Comparison of ENCODE assay signal across 11 cellular contexts in the genomic region with DNA sequence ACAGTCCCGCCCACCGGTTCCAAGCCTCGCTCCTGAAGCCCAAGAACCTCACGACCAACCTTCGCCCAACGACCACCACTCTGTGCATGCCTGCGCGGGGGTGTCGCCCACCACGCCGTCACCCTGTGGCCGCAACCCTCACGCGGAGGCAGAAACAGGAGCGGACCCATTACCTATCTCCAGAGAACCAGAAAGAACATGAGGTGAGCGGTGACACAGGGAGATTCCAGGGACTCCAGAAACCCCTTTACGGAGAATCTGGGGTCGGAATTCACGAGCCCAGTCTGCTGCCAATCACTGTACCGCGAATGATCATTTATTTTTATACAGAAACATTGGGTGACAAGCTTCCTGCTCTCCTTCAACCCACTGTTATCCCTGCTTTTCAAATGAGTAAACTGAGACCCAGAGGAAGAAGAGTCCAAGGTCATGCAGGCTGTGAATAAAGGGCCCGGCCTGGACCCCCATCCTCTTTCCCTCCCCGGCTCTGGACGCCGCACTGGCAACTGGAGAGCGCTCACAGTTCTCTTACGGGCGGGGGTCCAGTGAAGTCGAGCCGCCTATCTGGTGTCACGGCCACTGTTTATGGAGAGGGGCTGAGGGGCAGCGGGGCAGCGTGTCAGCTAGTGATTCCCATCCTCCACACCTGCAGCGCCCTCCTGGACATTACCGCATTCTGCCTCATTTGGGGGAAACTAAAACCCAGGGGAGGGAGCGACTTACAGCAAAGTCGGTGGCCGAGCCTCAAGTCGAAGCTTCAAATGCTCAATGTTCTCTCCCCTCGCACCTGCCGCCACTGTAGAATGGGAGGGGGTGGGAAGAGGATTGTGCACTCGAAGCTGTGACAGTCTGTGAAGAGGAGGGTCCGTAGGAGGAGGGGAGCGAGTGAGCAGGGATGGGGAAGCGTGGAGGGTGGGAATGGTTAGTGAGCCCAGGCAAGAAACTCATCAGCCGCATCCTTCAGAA. TPM values are rescaled to one million over a fixed set of nuclear protein-coding genes. Genes with fewer than 3 reads are reported as not detected.
DNase-seq lines count a peak whose midpoint lies in the region; ATAC-seq and TF ChIP-seq lines count a peak whose summit lies in the region.
"Had no signal": no experiment of that assay in that cellular context is flagged by ENCODE, and none has a peak within 500 bp of the region (broad histone marks: within the 10 kb centered on the region; RNA-seq: fewer than 3 reads in every experiment).

No MANE protein-coding gene starts in this region.

- no peak for TF ChIP-seq CTCF in SU-DHL-6 (IDR thresholded peaks at IDR 0.05; ENCODE audit: insufficient read depth, low read length, poor library complexity, severe bottlenecking)

- H3K9ac ChIP-seq in SU-DHL-6 (ENCODE audit: low read length) (peak overlapping the region; percentile 45; the same call in 1 of the 2 replicates), skeletal muscle tissue (ENCODE audit: low read depth in 1 of 3, low read length in 3 of 3) (peak overlapping the region in 1 of 3 donors; percentile 2)

- H3K4me3 ChIP-seq in SU-DHL-6 (ENCODE audit: insufficient read depth, low read length, poor library complexity, severe bottlenecking) (peak overlapping the region; percentile 44), skeletal muscle tissue (ENCODE audit: low read length in 3 of 3) (peak overlapping the region; percentile 26 to 69 (median 65))

- H3K4me2 ChIP-seq in SU-DHL-6 (ENCODE audit: low read depth, low read length, poor library complexity, severe bottlenecking): peak overlapping the region; percentile 79

- H3K27ac ChIP-seq in SU-DHL-6 (ENCODE audit: low read depth, low read length) (no peak overlapping the region), skeletal muscle tissue (ENCODE audit: low read depth, low read length) (no peak overlapping the region)
- H3K27ac ChIP-seq: 22Rv1 had no signal

- peak overlapping the region; percentile 79 for H2AFZ ChIP-seq in SU-DHL-6 (ENCODE audit: low read depth, low read length, severe bottlenecking)

- H4K20me1 ChIP-seq in SU-DHL-6 (ENCODE audit: low read depth, low read length): no peaks in the 10 kb centered on the region

- ATAC-seq in GM18517 (IDR thresholded peaks at IDR 0.05; ENCODE audit: unreplicated experiment) (no peak), HG03442 (IDR thresholded peaks at IDR 0.05; ENCODE audit: unreplicated experiment) (no peak)

- H3K9me3 ChIP-seq in SU-DHL-6 (ENCODE audit: insufficient read depth, low read length) (no peaks in the 10 kb centered on the region), skeletal muscle tissue (ENCODE audit: control insufficient read depth in 3 of 3, low read length in 3 of 3) (no peaks in the 10 kb centered on the region)

- H3K36me3 ChIP-seq in SU-DHL-6 (ENCODE audit: low read length) (no peaks in the 10 kb centered on the region), skeletal muscle tissue (ENCODE audit: control insufficient read depth in 3 of 3, insufficient read depth in 3 of 3, low read length in 3 of 3) (no peaks in the 10 kb centered on the region)

- DNase-seq in DMS 273 (lab: John Stamatoyannopoulos, UW; ENCODE audit: unreplicated experiment): peak; percentile 52
- no peak for DNase-seq in DMS 273 treated with DMSO at 0.1 percent for 48 hours (lab: John Stamatoyannopoulos, UW)
- DNase-seq in germinal center (ENCODE audit: low spot score): peak; percentile 28
- no peak for DNase-seq in RKO (ENCODE audit: low spot score)

- H3K4me1 ChIP-seq in skeletal muscle tissue (ENCODE audit: control insufficient read depth in 3 of 3, insufficient read depth in 3 of 3, low read length in 3 of 3): peaks cover 23 to 33% (median 32%) of the 10 kb centered on the region in 3 donors

- no peaks in the 10 kb centered on the region for H3K79me2 ChIP-seq in SU-DHL-6 (ENCODE audit: insufficient read depth, low read length)

- H3K9me2 ChIP-seq in SU-DHL-6 (replicated peaks; ENCODE audit: insufficient read depth, low read length): no peaks in the 10 kb centered on the region

- H3F3A ChIP-seq in SU-DHL-6 (ENCODE audit: insufficient read depth): no peaks in the 10 kb centered on the region

- H3K27me3 ChIP-seq in SU-DHL-6 (ENCODE audit: low read length) (no peaks in the 10 kb centered on the region), skeletal muscle tissue (ENCODE audit: control insufficient read depth in 3 of 3, insufficient read depth in 3 of 3, low read length in 3 of 3) (peaks cover 67 to 77% (median 69%) of the 10 kb centered on the region in 3 donors)

RNA-seq across cellular contexts. Expression of a gene that starts 0.7 kb away (rescaled TPM):
- 0.52 TPM for total RNA-seq in skeletal muscle tissue
- total RNA-seq: RPMI7951 had no signal

RNA-seq across cellular contexts. Expression of a gene that starts 11.7 kb away (rescaled TPM):
- total RNA-seq in skeletal muscle tissue: under 0.01 TPM
- total RNA-seq: lung, RPMI7951 had no signal

RNA-seq across cellular contexts. Expression of a gene that starts 18.7 kb away (rescaled TPM):
- 60.0 TPM for total RNA-seq in skeletal muscle tissue
- total RNA-seq: RPMI7951 had no signal

RNA-seq across cellular contexts. Expression of a gene that starts 44.7 kb away (rescaled TPM):
- total RNA-seq in skeletal muscle tissue: 1.0 TPM

RNA-seq across cellular contexts. Expression of a gene that starts 46.4 kb away (rescaled TPM):
- 28.2 TPM for total RNA-seq in skeletal muscle tissue

Comparison
In these comparisons a context has a peak if more than half of its experiments do, and no peak if none do; other contexts are left out.
1. DNase-seq: peak in DMS 273 (single experiment) and germinal center (single experiment); none in DMS 273 treated with DMSO at 0.1 percent for 48 hours (single experiment) and RKO (single experiment).